Comparison of ENCODE assay signal across 16 cellular contexts in genomic region chr9:137972355-137972987, GRCh38.
A peak's percentile ranks its signal among the peaks of the same experiment; 100 is the strongest.
DNase-seq lines count a peak whose midpoint lies in the region; ATAC-seq lines count a peak whose summit lies in the region.
"Had no signal": no experiment of that assay in that cellular context is flagged by ENCODE, and none has a peak within 500 bp of the region (broad histone marks: within the 10 kb centered on the region; RNA-seq: fewer than 3 reads in every experiment).

No MANE protein-coding gene starts in this region.

- peaks cover 0 to 11% of the 10 kb centered on the region in 2 donors for H3K9me3 ChIP-seq in neuronal stem cell (replicated peaks in 1 of 2; ENCODE audit: control insufficient read depth in 2 of 2, insufficient read depth in 1 of 2, low read depth in 1 of 2, low read length in 2 of 2)
- H3K9me3 ChIP-seq: BE2C had no signal

- no peaks in the 10 kb centered on the region for H3K79me1 ChIP-seq in neuronal stem cell (ENCODE audit: low read depth, low read length)

- WGBS in neuronal stem cell (ENCODE audit: extremely low coverage in 2 of 2, insufficient read length in 2 of 2, insufficient replicate concordance in 1 of 2), 2 donors, result no CpG with 5 or more reads among the region's 16 CpGs

- no peaks in the 10 kb centered on the region for H3K36me3 ChIP-seq in neuronal stem cell (replicated peaks in 1 of 2; ENCODE audit: control insufficient read depth in 2 of 2, insufficient read depth in 2 of 2, low read length in 2 of 2)
- H3K36me3 ChIP-seq: BE2C had no signal

- no peak overlapping the region for H3K9ac ChIP-seq in neuronal stem cell (ENCODE audit: low read depth, low read length, poor library complexity)

- no peak overlapping the region for H3K27ac ChIP-seq in neuronal stem cell (replicated peaks; ENCODE audit: low read length)
- H3K27ac ChIP-seq: RWPE1 had no signal

- no peak overlapping the region for H3K4ac ChIP-seq in neuronal stem cell (ENCODE audit: low read length)

- no peak overlapping the region for H2BK12ac ChIP-seq in neuronal stem cell (ENCODE audit: low read length)

- no peak overlapping the region for H2AK5ac ChIP-seq in neuronal stem cell (ENCODE audit: low read depth, low read length)

- H4K8ac ChIP-seq in neuronal stem cell (ENCODE audit: low read depth, low read length), result no peak overlapping the region

- no peak overlapping the region for H3K4me3 ChIP-seq in neuronal stem cell (ENCODE audit: low read length in 2 of 2)

- no peak overlapping the region for H2BK120ac ChIP-seq in neuronal stem cell (ENCODE audit: low read depth, low read length)

- no peaks in the 10 kb centered on the region for H3K27me3 ChIP-seq in neuronal stem cell (ENCODE audit: control insufficient read depth in 3 of 3, insufficient read depth in 3 of 3, low read depth in 1 of 3, low read length in 3 of 3)
- H3K27me3 ChIP-seq: BE2C had no signal

- H2BK15ac ChIP-seq in neuronal stem cell (ENCODE audit: low read length), result no peak overlapping the region

- no peak overlapping the region for H3K4me2 ChIP-seq in neuronal stem cell (ENCODE audit: insufficient read depth, low read length, poor library complexity, severe bottlenecking)

- ATAC-seq in left ventricle myocardium superior, result no peak
- no peak for ATAC-seq in GM18511 (IDR thresholded peaks at IDR 0.05; ENCODE audit: unreplicated experiment)
- ATAC-seq: CD8-positive, alpha-beta T cell had no signal

- no peak overlapping the region for H2BK5ac ChIP-seq in neuronal stem cell (ENCODE audit: low read length)

- no peak overlapping the region for H4K91ac ChIP-seq in neuronal stem cell (ENCODE audit: low read depth, low read length, poor library complexity)

- DNase-seq in left ventricle myocardium superior (peak; percentile 14), cardiac septum (ENCODE audit: low spot score) (no peak), ecto neural progenitor cell (ENCODE audit: low spot score) (peak; percentile 35), neuronal stem cell (ENCODE audit: low spot score) (no peak), ureter (ENCODE audit: low spot score) (peak; percentile 28), NCI-H748 (lab: John Stamatoyannopoulos, UW; ENCODE audit: unreplicated experiment) (no peak)
- DNase-seq: BE2C; KG1; NCI-H1092; NCI-H226; NCI-H526; NK-92 treated with Interleukin-12 subunit alpha and Interleukin-12 subunit beta, amount 100 ng/mL, for 24 hours; OCI-M1 had no signal

- peak overlapping the region; percentile 61 for H3K18ac ChIP-seq in neuronal stem cell (ENCODE audit: low read length)

- peaks cover 4 to 12% of the 10 kb centered on the region in 2 donors for H3K4me1 ChIP-seq in neuronal stem cell (ENCODE audit: control insufficient read depth in 2 of 2, insufficient read depth in 1 of 2, low read depth in 1 of 2, low read length in 2 of 2)
- H3K4me1 ChIP-seq: BE2C had no signal

- H3K14ac ChIP-seq in neuronal stem cell (ENCODE audit: low read length), result no peak overlapping the region

- no peak overlapping the region for H3K23ac ChIP-seq in neuronal stem cell (ENCODE audit: low read depth, low read length, poor library complexity)

- intact Hi-C loops in left ventricle myocardium superior (cut with micrococcal nuclease), result no loop called here
- intact Hi-C loops in cardiac septum (cut with DNase I), result no loop called here

- H2AFZ ChIP-seq in neuronal stem cell (ENCODE audit: low read length), result no peak overlapping the region

Comparison
In these comparisons a context has a peak if more than half of its experiments do, and no peak if none do; other contexts are left out.
1. DNase-seq: peak in left ventricle myocardium superior (single experiment), ecto neural progenitor cell (single experiment) and ureter (single experiment); none in cardiac septum (single experiment), neuronal stem cell (single experiment) and NCI-H748 (single experiment).